28 cellular contexts compared by ENCODE assay signal in genomic region chr1:33393524-33393923, GRCh38.
"Had no signal": no experiment of that assay in that cellular context is flagged by ENCODE, and none has a peak within 500 bp of the region (broad histone marks: within the 10 kb centered on the region; RNA-seq: fewer than 3 reads in every experiment).

No MANE protein-coding gene starts in this region.

- H3K36me3 Mint-ChIP-seq: activated naive CD4-positive, alpha-beta T cell treated with anti-CD3 and anti-CD28 coated beads, Interleukin-2, amount 50 U/mL, for 24 hours; immature natural killer cell; naive B cell; stimulated activated effector memory CD8-positive, alpha-beta T cell treated with anti-CD3 and anti-CD28 coated beads, Interleukin-12 subunit alpha, Interleukin-12 subunit beta, amount 100 ng/mL, for 72 hours; WTC11 had no signal

- H3K4me3 Mint-ChIP-seq: activated CD8-positive, alpha-beta T cell treated with anti-CD3 and anti-CD28 coated beads for 36 hours; activated naive CD4-positive, alpha-beta T cell treated with anti-CD3 and anti-CD28 coated beads, Interleukin-2, amount 50 U/mL, for 24 hours; activated naive CD8-positive, alpha-beta T cell treated with anti-CD3 and anti-CD28 coated beads, Interleukin-2, amount 50 U/mL, for 24 hours; activated T-cell treated with anti-CD3 and anti-CD28 coated beads, Interleukin-2, amount 50 U/mL, for 4 hours; activated T-helper 17 cell treated with anti-CD3 and anti-CD28 coated beads, Interleukin-2, amount 50 U/mL, for 72 hours; immature natural killer cell; naive B cell; stimulated activated effector memory CD8-positive, alpha-beta T cell treated with anti-CD3 and anti-CD28 coated beads, Interleukin-12 subunit alpha, Interleukin-12 subunit beta, amount 100 ng/mL, for 72 hours; stimulated activated naive CD8-positive, alpha-beta T cell treated with anti-CD3 and anti-CD28 coated beads, Interleukin-15, amount 100 ng/mL, for 72 hours; T-helper 17 cell; WTC11 had no signal

- H3K36me3 ChIP-seq: colonic mucosa, right lobe of liver, upper lobe of left lung, vagina had no signal

- H3K27me3 Mint-ChIP-seq: activated T-helper 17 cell treated with anti-CD3 and anti-CD28 coated beads, Interleukin-2, amount 50 U/mL, for 72 hours had no signal

- H3K27ac ChIP-seq: colonic mucosa, right lobe of liver, upper lobe of left lung, vagina had no signal

- H3K27me3 ChIP-seq: colonic mucosa, right lobe of liver, upper lobe of left lung, vagina had no signal

- H3K4me3 ChIP-seq: colonic mucosa, lung, mucosa of descending colon, right lobe of liver, skin epidermis, upper lobe of left lung, vagina had no signal

- H3K9me3 ChIP-seq: colonic mucosa, mucosa of descending colon, right lobe of liver, upper lobe of left lung, vagina had no signal

- H3K9me3 Mint-ChIP-seq: activated CD8-positive, alpha-beta T cell treated with anti-CD3 and anti-CD28 coated beads for 36 hours; activated naive CD4-positive, alpha-beta T cell treated with anti-CD3 and anti-CD28 coated beads, Interleukin-2, amount 50 U/mL, for 24 hours; activated naive CD8-positive, alpha-beta T cell treated with anti-CD3 and anti-CD28 coated beads, Interleukin-2, amount 50 U/mL, for 24 hours; activated T-cell treated with anti-CD3 and anti-CD28 coated beads, Interleukin-2, amount 50 U/mL, for 4 hours; activated T-helper 17 cell treated with anti-CD3 and anti-CD28 coated beads, Interleukin-2, amount 50 U/mL, for 72 hours; immature natural killer cell; naive B cell; stimulated activated effector memory CD8-positive, alpha-beta T cell treated with anti-CD3 and anti-CD28 coated beads, Interleukin-12 subunit alpha, Interleukin-12 subunit beta, amount 100 ng/mL, for 72 hours; stimulated activated naive CD8-positive, alpha-beta T cell treated with anti-CD3 and anti-CD28 coated beads, Interleukin-15, amount 100 ng/mL, for 72 hours had no signal

- H3K4me1 ChIP-seq: colonic mucosa, right lobe of liver had no signal

- H3K27ac Mint-ChIP-seq: activated CD8-positive, alpha-beta T cell treated with anti-CD3 and anti-CD28 coated beads for 36 hours; activated naive CD4-positive, alpha-beta T cell treated with anti-CD3 and anti-CD28 coated beads, Interleukin-2, amount 50 U/mL, for 24 hours; activated naive CD8-positive, alpha-beta T cell treated with anti-CD3 and anti-CD28 coated beads, Interleukin-2, amount 50 U/mL, for 24 hours; activated T-helper 17 cell treated with anti-CD3 and anti-CD28 coated beads, Interleukin-2, amount 50 U/mL, for 72 hours; immature natural killer cell; stimulated activated effector memory CD8-positive, alpha-beta T cell treated with anti-CD3 and anti-CD28 coated beads, Interleukin-12 subunit alpha, Interleukin-12 subunit beta, amount 100 ng/mL, for 72 hours; stimulated activated naive CD8-positive, alpha-beta T cell treated with anti-CD3 and anti-CD28 coated beads, Interleukin-15, amount 100 ng/mL, for 72 hours; T-helper 17 cell; WTC11 had no signal

- DNase-seq: activated CD4-positive, alpha-beta T cell treated with anti-CD3 and anti-CD28 coated beads, Interleukin-2, amount 50 U/mL, for 1 hour; activated CD8-positive, alpha-beta T cell treated with anti-CD3 and anti-CD28 coated beads for 36 hours; activated gamma-delta T cell treated with Interleukin-2 at 50 U/mL for 16 hours; activated naive CD8-positive, alpha-beta T cell treated with anti-CD3 and anti-CD28 coated beads, Interleukin-2, amount 50 U/mL, for 24 hours; activated T-cell treated with anti-CD3 and anti-CD28 coated beads, Interleukin-2, amount 50 U/mL, for 4 hours; colonic mucosa; effector memory CD4-positive, alpha-beta T cell; erythroblast; foreskin fibroblast; head of caudate nucleus; hippocampal formation; immature natural killer cell; mucosa of descending colon; naive B cell; right lobe of liver; stimulated activated CD4-positive, alpha-beta T cell treated with anti-CD3 and anti-CD28 coated beads, Interleukin-12 subunit alpha, Interleukin-12 subunit beta, amount 100 ng/mL, for 4 hours; stimulated activated CD4-positive, alpha-beta T cell treated with anti-CD3 and anti-CD28 coated beads, Interleukin-4, amount 100 ng/mL, for 24 hours; stimulated activated naive CD8-positive, alpha-beta T cell treated with anti-CD3 and anti-CD28 coated beads, Interleukin-15, amount 100 ng/mL, for 72 hours; substantia nigra; T-helper 17 cell; upper lobe of left lung had no signal

- H3K4me1 Mint-ChIP-seq: activated naive CD4-positive, alpha-beta T cell treated with anti-CD3 and anti-CD28 coated beads, Interleukin-2, amount 50 U/mL, for 24 hours; activated naive CD8-positive, alpha-beta T cell treated with anti-CD3 and anti-CD28 coated beads, Interleukin-2, amount 50 U/mL, for 24 hours; activated T-helper 17 cell treated with anti-CD3 and anti-CD28 coated beads, Interleukin-2, amount 50 U/mL, for 72 hours; naive B cell; stimulated activated effector memory CD8-positive, alpha-beta T cell treated with anti-CD3 and anti-CD28 coated beads, Interleukin-12 subunit alpha, Interleukin-12 subunit beta, amount 100 ng/mL, for 72 hours had no signal
